ENCODE assay signal across 17 cellular contexts in genomic region chr7:34362621-34363020, GRCh38.
DNase-seq lines count a peak whose midpoint lies in the region; ATAC-seq and TF ChIP-seq lines count a peak whose summit lies in the region.
"Had no signal": no experiment of that assay in that cellular context is flagged by ENCODE, and none has a peak within 500 bp of the region (broad histone marks: within the 10 kb centered on the region; RNA-seq: fewer than 3 reads in every experiment).

No MANE protein-coding gene starts in this region.

- no peak overlapping the region for H3K27ac Mint-ChIP-seq in activated naive CD8-positive, alpha-beta T cell treated with anti-CD3 and anti-CD28 coated beads for 36 hours
- H3K27ac Mint-ChIP-seq: CD14-positive monocyte; CD4-positive, alpha-beta memory T cell; HFFc6 had no signal

- no peaks in the 10 kb centered on the region for H3K4me1 Mint-ChIP-seq in activated naive CD8-positive, alpha-beta T cell treated with anti-CD3 and anti-CD28 coated beads for 36 hours
- H3K4me1 Mint-ChIP-seq: CD14-positive monocyte; CD4-positive, alpha-beta memory T cell had no signal

- H3K27ac ChIP-seq in dorsolateral prefrontal cortex, result peak overlapping the region in 57 of 59 donors; percentile 10 to 90 (median 74)
- H3K27ac ChIP-seq: BLaER1 had no signal

- peaks cover 6% of the 10 kb centered on the region for H3K27me3 Mint-ChIP-seq in activated naive CD8-positive, alpha-beta T cell treated with anti-CD3 and anti-CD28 coated beads for 36 hours
- H3K27me3 Mint-ChIP-seq: CD4-positive, alpha-beta memory T cell had no signal

- DNase-seq in NCI-H69 (lab: John Stamatoyannopoulos, UW) (peak; percentile 77), cerebellar cortex (ENCODE audit: low spot score) (peak; percentile 96), dorsolateral prefrontal cortex (peak in 1 of 10 donors; percentile 79), foreskin fibroblast (no peak), NCI-H2196 treated with DMSO at 0.1 percent for 48 hours (lab: John Stamatoyannopoulos, UW; ENCODE audit: unreplicated experiment) (no peak)
- DNase-seq in activated naive CD8-positive, alpha-beta T cell treated with anti-CD3 and anti-CD28 coated beads for 36 hours, result no peak
- DNase-seq: 8988T; CD4-positive, alpha-beta memory T cell; DMS79 treated with DMSO at 0.1 percent for 48 hours; GOT3; H7; HFFc6 had no signal

- H3K36me3 Mint-ChIP-seq in activated naive CD8-positive, alpha-beta T cell treated with anti-CD3 and anti-CD28 coated beads for 36 hours, result no peaks in the 10 kb centered on the region
- H3K36me3 Mint-ChIP-seq: CD14-positive monocyte; CD4-positive, alpha-beta memory T cell had no signal

- no peak overlapping the region for H3K4me3 Mint-ChIP-seq in activated naive CD8-positive, alpha-beta T cell treated with anti-CD3 and anti-CD28 coated beads for 36 hours
- H3K4me3 Mint-ChIP-seq: CD14-positive monocyte; CD4-positive, alpha-beta memory T cell; HFFc6 had no signal

- no peaks in the 10 kb centered on the region for H3K27me3 ChIP-seq in dorsolateral prefrontal cortex
- H3K27me3 ChIP-seq: BLaER1 had no signal

- ATAC-seq in HG03196 (IDR thresholded peaks at IDR 0.05; ENCODE audit: unreplicated experiment), result no peak
- ATAC-seq: GM12878, HCT116 had no signal

- H3K9me3 Mint-ChIP-seq in activated naive CD8-positive, alpha-beta T cell treated with anti-CD3 and anti-CD28 coated beads for 36 hours, result no peaks in the 10 kb centered on the region
- H3K9me3 Mint-ChIP-seq: HFFc6 had no signal

- intact Hi-C loops in dorsolateral prefrontal cortex (cut with DNase I), result no loop called here

- no peak for TF ChIP-seq CTCF in dorsolateral prefrontal cortex (IDR thresholded peaks at IDR 0.05 in 54 of 56, conservative IDR thresholded peaks at IDR 0.05 in 2 of 56; ENCODE audit: low read depth in 1 of 56, partially characterized antibody in 56 of 56)
- TF ChIP-seq CTCF in foreskin fibroblast (IDR thresholded peaks at IDR 0.05; ENCODE audit: low read depth, low read length), result no peak

- no peak overlapping the region for H3K4me3 ChIP-seq in dorsolateral prefrontal cortex
- no peak overlapping the region for H3K4me3 ChIP-seq in foreskin fibroblast (ENCODE audit: low read depth in 1 of 2, low read length in 2 of 2)
- H3K4me3 ChIP-seq: BLaER1, GM12878 had no signal

Comparison
In these comparisons a context has a peak if more than half of its experiments do, and no peak if none do; other contexts are left out.
1. DNase-seq: peak in NCI-H69 (single experiment) and cerebellar cortex (single experiment); none in activated naive CD8-positive, alpha-beta T cell treated with anti-CD3 and anti-CD28 coated beads for 36 hours (single experiment), foreskin fibroblast (0 of 2) and NCI-H2196 treated with DMSO at 0.1 percent for 48 hours (single experiment).